In the genomic region with DNA sequence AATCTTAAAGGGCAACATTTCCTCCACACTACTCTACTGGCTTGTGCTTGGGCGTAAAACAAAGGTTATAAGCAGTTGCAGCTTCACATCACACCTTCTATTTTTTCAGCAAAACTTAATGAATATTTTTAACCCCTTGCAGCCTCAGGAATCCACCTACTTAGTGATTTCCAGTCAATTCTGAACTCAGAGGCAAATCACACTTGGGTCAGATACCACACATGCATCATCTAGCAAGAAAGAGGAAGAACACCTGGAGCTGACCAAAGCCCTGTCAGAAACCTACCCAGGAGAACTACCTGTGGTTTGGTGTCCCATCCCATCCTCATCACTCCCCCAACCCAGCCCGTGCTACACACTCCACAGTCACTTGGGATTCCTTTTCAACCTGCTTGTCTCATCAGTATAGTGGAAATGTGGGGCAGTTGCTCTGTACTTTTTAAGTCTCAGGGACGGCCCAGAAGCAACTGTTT, we compare ENCODE assay signal across 13 cellular contexts. TPM values are rescaled to one million over a fixed set of nuclear protein-coding genes. Genes with fewer than 3 reads are reported as not detected.
DNase-seq lines count a peak whose midpoint lies in the region; ATAC-seq and TF ChIP-seq lines count a peak whose summit lies in the region.
"Had no signal": no experiment of that assay in that cellular context is flagged by ENCODE, and none has a peak within 500 bp of the region (broad histone marks: within the 10 kb centered on the region; RNA-seq: fewer than 3 reads in every experiment).

No MANE protein-coding gene starts in this region.

- no peaks in the 10 kb centered on the region for H3K4me1 ChIP-seq in upper lobe of right lung

- DNase-seq in GM06990 (ENCODE audit: extremely low read depth, insufficient read length) (peak; percentile 78), dorsolateral prefrontal cortex (no peak), NCI-H2171 treated with DMSO at 0.1 percent for 48 hours (lab: John Stamatoyannopoulos, UW) (no peak), upper lobe of right lung (no peak), GOT3 (lab: John Stamatoyannopoulos, UW) (no peak)
- DNase-seq: C1 segment of cervical spinal cord, MV-4-11 had no signal

- intact Hi-C loops in dorsolateral prefrontal cortex (cut with DNase I), result no loop called here
- intact Hi-C loops in upper lobe of right lung (cut with DNase I), result no loop called here

- ATAC-seq in GM19035 (IDR thresholded peaks at IDR 0.05; ENCODE audit: unreplicated experiment) (peak; percentile 79), HG02642 (IDR thresholded peaks at IDR 0.05; ENCODE audit: poor library complexity, unreplicated experiment) (peak; percentile 85), HG03469 (IDR thresholded peaks at IDR 0.05; ENCODE audit: unreplicated experiment) (peak; percentile 69), upper lobe of right lung (no peak)
- ATAC-seq: esophagus mucosa, GM23338, Panc1 had no signal

- peaks cover 12% of the 10 kb centered on the region for H3K9me3 ChIP-seq in upper lobe of right lung

- H3K27me3 ChIP-seq in GM06990 (replicated peaks; ENCODE audit: control insufficient read depth, insufficient read depth, low read length) (no peaks in the 10 kb centered on the region), dorsolateral prefrontal cortex (no peaks in the 10 kb centered on the region), upper lobe of right lung (no peaks in the 10 kb centered on the region)

- H3K4me3 ChIP-seq in GM06990 (replicated peaks; ENCODE audit: low read depth, low read length) (no peak overlapping the region), dorsolateral prefrontal cortex (no peak overlapping the region), upper lobe of right lung (no peak overlapping the region)
- H3K4me3 ChIP-seq: GM23338 had no signal

- H3K27ac ChIP-seq in dorsolateral prefrontal cortex, result no peak overlapping the region
- no peak overlapping the region for H3K27ac ChIP-seq in upper lobe of right lung

- peaks cover 5% of the 10 kb centered on the region for H3K36me3 ChIP-seq in GM06990 (ENCODE audit: control insufficient read depth, insufficient read depth, low read length)
- H3K36me3 ChIP-seq in upper lobe of right lung, result peaks cover 15% of the 10 kb centered on the region

- no peak for TF ChIP-seq CTCF in GM06990 (IDR thresholded peaks at IDR 0.05; ENCODE audit: insufficient read depth, low read length, poor library complexity, severe bottlenecking)
- no peak for TF ChIP-seq CTCF in dorsolateral prefrontal cortex (IDR thresholded peaks at IDR 0.05 in 54 of 56, conservative IDR thresholded peaks at IDR 0.05 in 2 of 56; ENCODE audit: low read depth in 1 of 56, partially characterized antibody in 56 of 56)
- no peak for TF ChIP-seq CTCF in upper lobe of right lung (IDR thresholded peaks at IDR 0.05)

RNA-seq across cellular contexts. Expression of gene PIAS2, which starts 25.5 kb away (rescaled TPM):
- total RNA-seq in dorsolateral prefrontal cortex (100 to 1,000 TPM in 4 of 120 experiments, 10 to 100 TPM in 116; 56.7 to 117 (median 80.3) TPM), upper lobe of right lung (38.6 TPM)

RNA-seq across cellular contexts. Expression of gene KATNAL2, which starts 25.6 kb away (rescaled TPM):
- total RNA-seq in dorsolateral prefrontal cortex (10 to 100 TPM in 116 of 120 experiments, 1 to 10 TPM in 4; 6.5 to 35.7 (median 17.6) TPM), upper lobe of right lung (3.1 TPM)
